ENCODE assay signal across 8 cellular contexts in the genomic region with DNA sequence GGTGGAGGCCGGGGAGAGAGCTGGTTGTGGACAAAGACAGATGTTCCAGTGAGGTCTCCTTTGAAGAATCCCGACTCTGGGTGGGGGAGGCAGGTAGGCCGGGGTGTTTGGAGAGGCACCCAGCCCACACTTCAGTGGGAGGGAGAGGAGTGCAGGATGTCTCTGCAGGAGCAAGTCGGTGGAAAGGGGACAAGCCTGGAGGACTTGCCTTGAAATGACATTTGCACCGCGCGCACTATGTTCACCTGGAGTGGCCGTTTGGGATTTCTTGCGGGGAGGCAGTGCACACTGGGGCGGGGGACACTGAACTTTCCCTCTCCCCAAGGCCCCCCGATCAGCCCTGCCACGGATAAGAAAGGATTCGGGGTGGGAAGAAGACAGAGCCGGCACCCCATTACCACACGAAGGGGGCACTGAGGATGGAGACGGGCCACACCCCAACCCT. TPM values are rescaled to one million over a fixed set of nuclear protein-coding genes. Genes with fewer than 3 reads are reported as not detected.
DNase-seq lines count a peak whose midpoint lies in the region; ATAC-seq, FAIRE-seq and TF ChIP-seq lines count a peak whose summit lies in the region.

No MANE protein-coding gene starts in this region.

- WGBS in K562 (ENCODE audit: insufficient coverage, low coverage, missing lambda C conversion rate): 6% methylated on average over 15 of the region's 16 CpGs
- WGBS in thymus: 22% methylated on average over 16 of the region's 16 CpGs

- peak overlapping the region; percentile 86 for H2AFZ ChIP-seq in K562 (ENCODE audit: low read depth, low read length)

- ATAC-seq in K562: peak; percentile 33
- peak; percentile 31 for ATAC-seq in left lobe of liver
- no peak for ATAC-seq in GM18907 (IDR thresholded peaks at IDR 0.05; ENCODE audit: unreplicated experiment)

- TSS peak; percentile 37 for BruUV-seq in K562 (replicated peaks; lab: Mats Ljungman, UMichigan)

- H3K9me1 ChIP-seq in K562 (ENCODE audit: control insufficient read depth, insufficient read depth, low read length): peaks cover 5% of the 10 kb centered on the region

- DNase-seq in NCI-H82 (lab: John Stamatoyannopoulos, UW) (peak; percentile 38), NCI-H82 treated with DMSO at 0.1 percent for 48 hours (lab: John Stamatoyannopoulos, UW; ENCODE audit: unreplicated experiment) (no peak), K562 (ENCODE audit: extremely low read depth in 1 of 4, low spot score in 3 of 4) (peak in 1 of 4 experiments; percentile 59), left lobe of liver (ENCODE audit: low spot score) (peak; percentile 45), DMS79 treated with DMSO at 0.1 percent for 48 hours (lab: John Stamatoyannopoulos, UW) (no peak), GM19239 (ENCODE audit: insufficient read length, low spot score) (no peak)

- no peak for TF ChIP-seq CTCF in K562 (IDR thresholded peaks at IDR 0.05 in 2 of 3, conservative IDR thresholded peaks at IDR 0.05 in 1 of 3; ENCODE audit: insufficient read depth in 2 of 3, low read depth in 1 of 3, low read length in 3 of 3)

- H3K9ac ChIP-seq in K562 (ENCODE audit: insufficient read depth in 1 of 2, low read depth in 2 of 2, low read length in 2 of 2): peak overlapping the region; percentile 62 to 94; a peak in 3 of 4 replicates

- intact Hi-C loops in K562 (cut with micrococcal nuclease): loop anchor here (5.0 to 10.0 kb wide), 3 partner anchors 82 to 165 kb away; a partner anchor contains a TSS

- peak overlapping the region; percentile 48; the same call in 2 of the 3 replicates for H3K27ac ChIP-seq in K562 (ENCODE audit: extremely low read depth, low read depth, low read length)
- H3K27ac ChIP-seq in thymus (ENCODE audit: low read depth): peak overlapping the region; percentile 92

- H3K79me2 ChIP-seq in K562 (ENCODE audit: control insufficient read depth, insufficient read depth, low read length): peaks cover 18% of the 10 kb centered on the region; the same call in 2 of the 3 replicates

- TF ChIP-seq POLR2A in K562 (conservative IDR thresholded peaks at IDR 0.05): no peak

- TF ChIP-seq RAD21 in K562 (CRISPR knock-in tag; conservative IDR thresholded peaks at IDR 0.05 in 1 of 2, IDR thresholded peaks at IDR 0.05 in 1 of 2): no peak

- H3K27me3 ChIP-seq in K562 (ENCODE audit: control insufficient read depth in 2 of 2, insufficient read depth in 2 of 2, low read length in 2 of 2) (no peaks in the 10 kb centered on the region), thymus (ENCODE audit: control insufficient read depth, insufficient read depth) (no peaks in the 10 kb centered on the region)

- peaks cover 26 to 29% of the 10 kb centered on the region in 2 experiments; a peak in 4 of 5 replicates for H3K4me1 ChIP-seq in K562 (replicated peaks in 1 of 2; ENCODE audit: control insufficient read depth in 2 of 2, insufficient read depth in 2 of 2, low read length in 2 of 2)
- peaks cover 20% of the 10 kb centered on the region for H3K4me1 ChIP-seq in thymus (ENCODE audit: control insufficient read depth, insufficient read depth, low read length)

- POLR2A ChIA-PET in K562 (lab: Yijun Ruan, JAX): interaction anchor here (0.5 to 1.6 kb wide), 6 partner anchors 10 to 180 kb away, joined by 3 to 8 read pairs (median 4); no protein-coding TSS in a partner anchor

- CTCF ChIA-PET in K562 (lab: Yijun Ruan, JAX; ENCODE audit: low intra/inter-chr PET ratio): no interaction called here

- FAIRE-seq in K562 (lab: Jason Lieb, UNC) (no peak), GM19239 (lab: Jason Lieb, UNC) (no peak)

- H3K9me3 ChIP-seq in K562 (replicated peaks; ENCODE audit: control insufficient read depth, insufficient read depth, low read depth, low read length): no peaks in the 10 kb centered on the region
- H3K9me3 ChIP-seq in thymus (ENCODE audit: control insufficient read depth): no peaks in the 10 kb centered on the region

- H3K4me2 ChIP-seq in K562 (ENCODE audit: insufficient read depth, low read length): peak overlapping the region; percentile 83

- in situ Hi-C loops in K562 (cut with MboI): no loop called here

- H4K20me1 ChIP-seq in K562 (replicated peaks; ENCODE audit: control insufficient read depth, insufficient read depth, low read length): peaks cover 16% of the 10 kb centered on the region

- no peak for TF ChIP-seq EP300 in K562 (IDR thresholded peaks at IDR 0.05; ENCODE audit: low read length)

- H3K4me3 ChIP-seq in K562 (peak overlapping the region; percentile 56), thymus (ENCODE audit: low read length) (peak overlapping the region; percentile 97)

- H3K36me3 ChIP-seq in K562 (ENCODE audit: control insufficient read depth, insufficient read depth, low read length): peaks cover 9% of the 10 kb centered on the region; the same call in 1 of the 3 replicates
- H3K36me3 ChIP-seq in thymus (ENCODE audit: control insufficient read depth, insufficient read depth): peaks cover 21% of the 10 kb centered on the region

TF ChIP-seq in K562, 482 proteins besides CTCF, POLR2A, EP300 and RAD21 (continues in another document):
- no peak for TF ChIP-seq HNRNPUL1 (IDR thresholded peaks at IDR 0.05; ENCODE audit: low read length)
- TF ChIP-seq, protein P1, sequence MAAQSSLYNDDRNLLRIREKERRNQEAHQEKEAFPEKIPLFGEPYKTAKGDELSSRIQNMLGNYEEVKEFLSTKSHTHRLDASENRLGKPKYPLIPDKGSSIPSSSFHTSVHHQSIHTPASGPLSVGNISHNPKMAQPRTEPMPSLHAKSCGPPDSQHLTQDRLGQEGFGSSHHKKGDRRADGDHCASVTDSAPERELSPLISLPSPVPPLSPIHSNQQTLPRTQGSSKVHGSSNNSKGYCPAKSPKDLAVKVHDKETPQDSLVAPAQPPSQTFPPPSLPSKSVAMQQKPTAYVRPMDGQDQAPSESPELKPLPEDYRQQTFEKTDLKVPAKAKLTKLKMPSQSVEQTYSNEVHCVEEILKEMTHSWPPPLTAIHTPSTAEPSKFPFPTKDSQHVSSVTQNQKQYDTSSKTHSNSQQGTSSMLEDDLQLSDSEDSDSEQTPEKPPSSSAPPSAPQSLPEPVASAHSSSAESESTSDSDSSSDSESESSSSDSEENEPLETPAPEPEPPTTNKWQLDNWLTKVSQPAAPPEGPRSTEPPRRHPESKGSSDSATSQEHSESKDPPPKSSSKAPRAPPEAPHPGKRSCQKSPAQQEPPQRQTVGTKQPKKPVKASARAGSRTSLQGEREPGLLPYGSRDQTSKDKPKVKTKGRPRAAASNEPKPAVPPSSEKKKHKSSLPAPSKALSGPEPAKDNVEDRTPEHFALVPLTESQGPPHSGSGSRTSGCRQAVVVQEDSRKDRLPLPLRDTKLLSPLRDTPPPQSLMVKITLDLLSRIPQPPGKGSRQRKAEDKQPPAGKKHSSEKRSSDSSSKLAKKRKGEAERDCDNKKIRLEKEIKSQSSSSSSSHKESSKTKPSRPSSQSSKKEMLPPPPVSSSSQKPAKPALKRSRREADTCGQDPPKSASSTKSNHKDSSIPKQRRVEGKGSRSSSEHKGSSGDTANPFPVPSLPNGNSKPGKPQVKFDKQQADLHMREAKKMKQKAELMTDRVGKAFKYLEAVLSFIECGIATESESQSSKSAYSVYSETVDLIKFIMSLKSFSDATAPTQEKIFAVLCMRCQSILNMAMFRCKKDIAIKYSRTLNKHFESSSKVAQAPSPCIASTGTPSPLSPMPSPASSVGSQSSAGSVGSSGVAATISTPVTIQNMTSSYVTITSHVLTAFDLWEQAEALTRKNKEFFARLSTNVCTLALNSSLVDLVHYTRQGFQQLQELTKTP (IDR thresholded peaks at IDR 0.05; ENCODE audit: low read depth in 1 of 2, partially characterized antibody in 2 of 2): peak in 1 of 2 experiments; percentile 6
- TF ChIP-seq EGR1 (conservative IDR thresholded peaks at IDR 0.05): peak; percentile 37; the same call in 1 of the 2 replicates
- peak; percentile 16; the same call in 1 of the 2 replicates for TF ChIP-seq HDAC2 (IDR thresholded peaks at IDR 0.05)
- 0 out of 2 replicates have a peak, but pooled peaks have one; percentile 1 for TF ChIP-seq NBN (IDR thresholded peaks at IDR 0.05; ENCODE audit: low read depth)
- TF ChIP-seq RBBP5 (IDR thresholded peaks at IDR 0.05; ENCODE audit: borderline replicate concordance, insufficient read depth, low read length, poor library complexity, severe bottlenecking): no peak
- TF ChIP-seq, protein P2, sequence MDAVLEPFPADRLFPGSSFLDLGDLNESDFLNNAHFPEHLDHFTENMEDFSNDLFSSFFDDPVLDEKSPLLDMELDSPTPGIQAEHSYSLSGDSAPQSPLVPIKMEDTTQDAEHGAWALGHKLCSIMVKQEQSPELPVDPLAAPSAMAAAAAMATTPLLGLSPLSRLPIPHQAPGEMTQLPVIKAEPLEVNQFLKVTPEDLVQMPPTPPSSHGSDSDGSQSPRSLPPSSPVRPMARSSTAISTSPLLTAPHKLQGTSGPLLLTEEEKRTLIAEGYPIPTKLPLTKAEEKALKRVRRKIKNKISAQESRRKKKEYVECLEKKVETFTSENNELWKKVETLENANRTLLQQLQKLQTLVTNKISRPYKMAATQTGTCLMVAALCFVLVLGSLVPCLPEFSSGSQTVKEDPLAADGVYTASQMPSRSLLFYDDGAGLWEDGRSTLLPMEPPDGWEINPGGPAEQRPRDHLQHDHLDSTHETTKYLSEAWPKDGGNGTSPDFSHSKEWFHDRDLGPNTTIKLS (IDR thresholded peaks at IDR 0.05; ENCODE audit: borderline replicate concordance, low read depth): no peak
- TF ChIP-seq ZNF263 (CRISPR knock-in tag; IDR thresholded peaks at IDR 0.05; ENCODE audit: borderline replicate concordance): 0 out of 2 replicates have a peak, but pooled peaks have one; percentile 2
- 0 out of 2 replicates have a peak, but pooled peaks have one; percentile 16 for TF ChIP-seq SMARCA4 (IDR thresholded peaks at IDR 0.05)

RNA-seq across cellular contexts. Expression of a gene that starts 1.0 kb away (rescaled TPM):
- total RNA-seq in K562 (2011; cell fraction: chromatin; rRNA removed; ENCODE audit: low replicate concordance): 47.2 and 96.1 TPM in 2 replicates
- total RNA-seq in K562 (2011; cell fraction: nucleolus; rRNA removed): 35.9 and 38.0 TPM in 2 replicates
- 28.2 and 28.5 TPM in 2 replicates for total RNA-seq in K562 (2011; cell fraction: nucleoplasm; rRNA removed)
- 2.6 and 3.2 TPM in 2 replicates for total RNA-seq in K562 (2014; rRNA removed)
- 1.8 and 2.9 TPM in 2 replicates for total RNA-seq in K562 (2014; rRNA removed; fragmentation: Illumina TruSeq; extraction: Trizol)
- total RNA-seq in K562 (2015; rRNA removed; fragmentation: Illumina TruSeq; extraction: Trizol): 1.3 and 1.4 TPM in 2 replicates
- 10.4 and 10.8 TPM in 2 replicates for total RNA-seq in K562 (2021)
- polyA plus RNA-seq in K562 (2011; rRNA removed): 3.6 and 3.8 TPM in 2 replicates
- polyA plus RNA-seq in K562 (2011; cell fraction: cytosol; rRNA removed): 1.7 and 2.8 TPM in 2 replicates
- polyA plus RNA-seq in K562 (2011; cell fraction: nucleus; rRNA removed): 17.3 and 27.0 TPM in 2 replicates
- polyA plus RNA-seq in K562 (2012): 4.0 and 6.1 TPM in 2 replicates
- polyA plus RNA-seq in K562 (2014; fragmentation: Illumina TruSeq; extraction: Trizol): 4.0 and 5.0 TPM in 2 replicates
- polyA plus RNA-seq in K562 (2014; fragmentation: Nextera tagmentation; extraction: Ambion mirVana): under 1 TPM; 0.03 to 0.14 TPM
- polyA plus RNA-seq in K562 (2014; rRNA removed): 5.1 TPM in 2 replicates
- polyA minus RNA-seq in K562 (2011; rRNA and poly(A)+ RNA removed): 3.7 and 5.9 TPM in 2 replicates
- polyA minus RNA-seq in K562 (2011; cell fraction: cytosol; rRNA and poly(A)+ RNA removed): 2.4 and 4.4 TPM in 2 replicates
- polyA minus RNA-seq in K562 (2011; cell fraction: nucleus; rRNA and poly(A)+ RNA removed): 11.3 and 13.1 TPM in 2 replicates
- total RNA-seq in left lobe of liver: 19.2 TPM
- 56.8 TPM for polyA plus RNA-seq in thymus

Comparison
In these comparisons a context has a peak if more than half of its experiments do, and no peak if none do; other contexts are left out.
1. DNase-seq: peak in NCI-H82 (single experiment) and left lobe of liver (single experiment); none in NCI-H82 treated with DMSO at 0.1 percent for 48 hours (single experiment), DMS79 treated with DMSO at 0.1 percent for 48 hours (single experiment) and GM19239 (single experiment).